11 cellular contexts compared by ENCODE assay signal in genomic region chr4:84952004-84952403, GRCh38. TPM values are rescaled to one million over a fixed set of nuclear protein-coding genes. Genes with fewer than 3 reads are reported as not detected.
DNase-seq lines count a peak whose midpoint lies in the region; ATAC-seq and TF ChIP-seq lines count a peak whose summit lies in the region.
"Had no signal": no experiment of that assay in that cellular context is flagged by ENCODE, and none has a peak within 500 bp of the region (broad histone marks: within the 10 kb centered on the region; RNA-seq: fewer than 3 reads in every experiment).

No MANE protein-coding gene starts in this region.

- H3K4me3 ChIP-seq in mammary epithelial cell (replicated peaks in 1 of 3; ENCODE audit: insufficient read depth in 1 of 3, low read depth in 2 of 3, low read length in 3 of 3) (peak overlapping the region in 1 of 3 experiments; percentile 2), upper lobe of right lung (no peak overlapping the region), HAP-1 (no peak overlapping the region)
- H3K4me3 ChIP-seq: uterus had no signal

- H3K9me3 ChIP-seq in mammary epithelial cell (replicated peaks; ENCODE audit: insufficient read depth, low read length) (no peaks in the 10 kb centered on the region), upper lobe of right lung (no peaks in the 10 kb centered on the region), HAP-1 (no peaks in the 10 kb centered on the region)
- H3K9me3 ChIP-seq: uterus had no signal

- no peaks in the 10 kb centered on the region for H3K27me3 ChIP-seq in mammary epithelial cell (ENCODE audit: insufficient read depth, low read length)
- no peaks in the 10 kb centered on the region for H3K27me3 ChIP-seq in upper lobe of right lung
- no peaks in the 10 kb centered on the region for H3K27me3 ChIP-seq in HAP-1 (ENCODE audit: low read depth)
- H3K27me3 ChIP-seq: uterus had no signal

- H2AFZ ChIP-seq in mammary epithelial cell (ENCODE audit: low read depth, low read length), result no peak overlapping the region

- peaks cover 83% of the 10 kb centered on the region for H3K79me2 ChIP-seq in mammary epithelial cell (ENCODE audit: insufficient read depth, low read length)

- ATAC-seq in left lobe of liver (peak; percentile 95), upper lobe of right lung (peak; percentile 66), HG03565 (IDR thresholded peaks at IDR 0.05; ENCODE audit: unreplicated experiment) (no peak)

- dilution Hi-C loops in mammary epithelial cell (cut with HindIII; ENCODE audit: low sequenced_read_pairs), result no loop called here

- peaks cover 27% of the 10 kb centered on the region for H3K4me1 ChIP-seq in mammary epithelial cell (ENCODE audit: insufficient read depth, low read length)
- H3K4me1 ChIP-seq in upper lobe of right lung, result peaks cover 30% of the 10 kb centered on the region
- H3K4me1 ChIP-seq in HAP-1, result peaks cover 23% of the 10 kb centered on the region

- H3K9ac ChIP-seq in mammary epithelial cell (ENCODE audit: insufficient read depth, low read length), result peak overlapping the region; percentile 71

- H3K27ac ChIP-seq in mammary epithelial cell (ENCODE audit: insufficient read depth, low read depth, low read length) (peak overlapping the region; percentile 96), upper lobe of right lung (no peak overlapping the region)
- H3K27ac ChIP-seq: uterus had no signal

- no peak for TF ChIP-seq EP300 in Ishikawa (IDR thresholded peaks at IDR 0.05; ENCODE audit: borderline replicate concordance)

- no peaks in the 10 kb centered on the region for H3K36me3 ChIP-seq in mammary epithelial cell (ENCODE audit: insufficient read depth, low read length)
- no peaks in the 10 kb centered on the region for H3K36me3 ChIP-seq in upper lobe of right lung
- H3K36me3 ChIP-seq in HAP-1 (replicated peaks), result no peaks in the 10 kb centered on the region
- H3K36me3 ChIP-seq: uterus had no signal

- TF ChIP-seq CTCF in mammary epithelial cell (conservative IDR thresholded peaks at IDR 0.05 in 1 of 2, IDR thresholded peaks at IDR 0.05 in 1 of 2; ENCODE audit: extremely low read depth in 1 of 2, insufficient read depth in 1 of 2, low read depth in 1 of 2, low read length in 2 of 2), result no peak
- no peak for TF ChIP-seq CTCF in upper lobe of right lung (IDR thresholded peaks at IDR 0.05)

- peak overlapping the region; percentile 75 for H3K4me2 ChIP-seq in mammary epithelial cell (ENCODE audit: insufficient read depth, low read depth, low read length)

- in situ Hi-C loops in mammary epithelial cell (cut with MboI; ENCODE audit: low sequenced_read_pairs in 2 of 2), result no loop called here
- in situ Hi-C loops in HAP-1 (cut with MboI; ENCODE audit: low sequenced_read_pairs), result no loop called here

- H4K20me1 ChIP-seq in mammary epithelial cell (ENCODE audit: insufficient read depth, low read length), result no peaks in the 10 kb centered on the region

- 0% methylated on average over 1 of the region's 1 CpG for WGBS in mammary epithelial cell (ENCODE audit: low coverage, missing lambda C conversion rate)

- intact Hi-C loops in mammary epithelial cell (cut with micrococcal nuclease), result loop anchor here (1.0 kb wide), 3 partner anchors 14 to 74 kb away; partner anchors contain the start of gene WDFY3
- intact Hi-C loops in upper lobe of right lung (cut with DNase I), result no loop called here

- TF ChIP-seq RAD21 in Ishikawa (IDR thresholded peaks at IDR 0.05; ENCODE audit: low read depth), result no peak

- no TSS peak for BruUV-seq in mammary epithelial cell (replicated peaks; lab: Mats Ljungman, UMichigan)

- DNase-seq in mammary epithelial cell (peak; percentile 99), left lobe of liver (ENCODE audit: low spot score) (no peak), upper lobe of right lung (no peak), HAP-1 (ENCODE audit: low spot score in 2 of 2) (no peak), NCI-H748 treated with DMSO at 0.1 percent for 48 hours (lab: John Stamatoyannopoulos, UW) (no peak)
- DNase-seq: activated T-cell treated with anti-CD3 and anti-CD28 coated beads for 4 hours, DND-41, hypothalamus, uterus had no signal

- CTCF ChIA-PET in mammary epithelial cell (lab: Charles Lee; ENCODE audit: low non-redundant PET), result no interaction called here

TF ChIP-seq in Ishikawa, 13 proteins besides CTCF, POLR2A, EP300 and RAD21:
- TF ChIP-seq USF1 (IDR thresholded peaks at IDR 0.05) (no peak), CEBPB (IDR thresholded peaks at IDR 0.05) (peak; percentile 73)
TF ChIP-seq in Ishikawa: peak in this region for 1.

RNA-seq across cellular contexts. Expression of gene WDFY3, which starts 14.5 kb away (rescaled TPM):
- total RNA-seq in mammary epithelial cell (100 to 1,000 TPM in 1 of 2 donors, 10 to 100 TPM in 1; 72.9 to 118 TPM), left lobe of liver (27.0 TPM), upper lobe of right lung (126 TPM)
- 20.0 TPM for polyA plus RNA-seq in mammary epithelial cell
- 48.3 TPM for polyA minus RNA-seq in mammary epithelial cell
